Comparison of ENCODE assay signal across 21 cellular contexts in genomic region chr13:21006141-21007005, GRCh38. TPM values are rescaled to one million over a fixed set of nuclear protein-coding genes. Genes with fewer than 3 reads are reported as not detected.
A peak's percentile ranks its signal among the peaks of the same experiment; 100 is the strongest.
DNase-seq lines count a peak whose midpoint lies in the region; FAIRE-seq and TF ChIP-seq lines count a peak whose summit lies in the region.
"Had no signal": no experiment of that assay in that cellular context is flagged by ENCODE, and none has a peak within 500 bp of the region (broad histone marks: within the 10 kb centered on the region; RNA-seq: fewer than 3 reads in every experiment).

No MANE protein-coding gene starts in this region.

- no peak overlapping the region for H2BK20ac ChIP-seq in H1 (ENCODE audit: low read length)

- H2BK5ac ChIP-seq in H1 (ENCODE audit: low read depth, low read length), result 0 out of 2 replicates have a peak overlapping the region, but pooled peaks have one; percentile 8

- H3K27ac ChIP-seq in H1 (ENCODE audit: low read depth, low read length) (no peak overlapping the region), muscle layer of colon (ENCODE audit: low read depth, low read length) (peak overlapping the region; percentile 13), thyroid gland (peak overlapping the region; percentile 34 to 52 (median 35))
- H3K27ac ChIP-seq: HL-60, ovary had no signal

- no peaks in the 10 kb centered on the region for H3K36me3 ChIP-seq in H1 (ENCODE audit: control insufficient read depth in 2 of 4, insufficient read depth in 4 of 4, low read length in 3 of 4)
- no peaks in the 10 kb centered on the region for H3K36me3 ChIP-seq in muscle layer of colon (ENCODE audit: insufficient read depth, low read length)
- no peaks in the 10 kb centered on the region for H3K36me3 ChIP-seq in thyroid gland
- H3K36me3 ChIP-seq: ovary had no signal

- no peak overlapping the region for H4K8ac ChIP-seq in H1 (ENCODE audit: extremely low read depth, insufficient read depth, low read length)

- H3K23ac ChIP-seq in H1 (ENCODE audit: insufficient read length), result no peak overlapping the region

- H2BK12ac ChIP-seq in H1 (ENCODE audit: low read depth, low read length), result no peak overlapping the region

- H3K14ac ChIP-seq in H1 (ENCODE audit: insufficient read length), result no peak overlapping the region

- no peak overlapping the region for H3K18ac ChIP-seq in H1 (ENCODE audit: extremely low read depth, low read length)

- TF ChIP-seq POLR2A in H1 (IDR thresholded peaks at IDR 0.05; ENCODE audit: control extremely low read depth in 1 of 2, low read depth in 2 of 2, low read length in 2 of 2) (no peak), thyroid gland (IDR thresholded peaks at IDR 0.05) (no peak)

- CTCF ChIA-PET in H1 (lab: Charles Lee; ENCODE audit: partially characterized antibody), result interaction anchor here (0.5 to 2.4 kb wide), 5 partner anchors 10 to 185 kb away, joined by 3 to 6 read pairs (median 3); no protein-coding TSS in a partner anchor

- H3K9ac ChIP-seq in H1 (replicated peaks in 1 of 4; ENCODE audit: extremely low read depth in 1 of 4, low read depth in 3 of 4, low read length in 3 of 4), result no peak overlapping the region
- no peak overlapping the region for H3K9ac ChIP-seq in muscle layer of colon (ENCODE audit: low read length)

- FAIRE-seq in H1 (lab: Jason Lieb, UNC), result no peak
- FAIRE-seq: K562, kidney, urothelium cell line had no signal

- no peak overlapping the region for H2BK120ac ChIP-seq in H1 (replicated peaks; ENCODE audit: low read depth, low read length)

- no peak overlapping the region for H4K91ac ChIP-seq in H1 (replicated peaks; ENCODE audit: insufficient read length, low read length)

- H3K27me3 ChIP-seq in H1 (replicated peaks in 1 of 4; ENCODE audit: control insufficient read depth in 3 of 4, extremely low read depth in 1 of 4, insufficient read depth in 3 of 4, low read length in 3 of 4) (no peaks in the 10 kb centered on the region), muscle layer of colon (ENCODE audit: control insufficient read depth in 1 of 2, insufficient read depth in 2 of 2, low read length in 2 of 2) (no peaks in the 10 kb centered on the region), thyroid gland (no peaks in the 10 kb centered on the region)
- H3K27me3 ChIP-seq: dorsolateral prefrontal cortex, ovary had no signal

- H2AFZ ChIP-seq in H1 (ENCODE audit: low read length), result no peak overlapping the region

- H3K79me1 ChIP-seq in H1 (ENCODE audit: low read depth, low read length), result peaks cover 9% of the 10 kb centered on the region

- H3K56ac ChIP-seq in H1 (replicated peaks; ENCODE audit: insufficient read length, low read depth, low read length), result no peak overlapping the region

- no peak overlapping the region for H2BK15ac ChIP-seq in H1 (ENCODE audit: low read length)

- no peak for TF ChIP-seq EP300 in H1 (IDR thresholded peaks at IDR 0.05; ENCODE audit: borderline replicate concordance in 1 of 2, low read depth in 2 of 2, low read length in 2 of 2)

- intact Hi-C loops in thyroid gland (cut with DNase I), result no loop called here

- peak; percentile 30 for DNase-seq in NCI-H2171 treated with DMSO at 0.1 percent for 48 hours (lab: John Stamatoyannopoulos, UW)
- no peak for DNase-seq in NCI-H2171 (lab: John Stamatoyannopoulos, UW)
- no peak for DNase-seq in H1 (ENCODE audit: low read depth in 1 of 2, low spot score in 2 of 2)
- DNase-seq in thyroid gland, result no peak
- no peak for DNase-seq in NCI-H146 (lab: John Stamatoyannopoulos, UW)
- DNase-seq in T-helper 9 cell, result no peak
- DNase-seq in NCI-H146 treated with DMSO at 0.1 percent for 48 hours (lab: John Stamatoyannopoulos, UW; ENCODE audit: unreplicated experiment), result no peak
- DNase-seq: 8988T; activated CD4-positive, alpha-beta T cell treated with anti-CD3 and anti-CD28 coated beads for 4 hours; activated naive CD4-positive, alpha-beta T cell treated with anti-CD3 and anti-CD28 coated beads, Interleukin-2, amount 50 U/mL, for 16 hours; kidney; mucosa of descending colon; NCI-H1048; ovary; SIG-M5 had no signal

- H3K4me3 ChIP-seq in H1 (ENCODE audit: extremely low read depth in 1 of 4, insufficient read depth in 2 of 4, low read depth in 3 of 4, low read length in 4 of 4) (no peak overlapping the region), muscle layer of colon (ENCODE audit: low read depth in 1 of 2, low read length in 2 of 2) (no peak overlapping the region), thyroid gland (replicated peaks in 1 of 3) (no peak overlapping the region)
- H3K4me3 ChIP-seq: dorsolateral prefrontal cortex, K562, mucosa of descending colon, ovary, smooth muscle cell had no signal

- H3K4ac ChIP-seq in H1 (replicated peaks; ENCODE audit: insufficient read length, low read depth, low read length), result no peak overlapping the region

- no peak overlapping the region for H4K5ac ChIP-seq in H1 (ENCODE audit: insufficient read length, low read depth, low read length)

- H3K79me2 ChIP-seq in H1 (ENCODE audit: control insufficient read depth in 1 of 2, insufficient read depth in 2 of 2, low read length in 2 of 2), result peaks cover 6 to 87% of the 10 kb centered on the region in 2 experiments; a peak in 3 of 4 replicates

- no peak overlapping the region for H3K4me2 ChIP-seq in H1 (ENCODE audit: insufficient read depth in 1 of 2, low read depth in 2 of 2, low read length in 2 of 2)
- H3K4me2 ChIP-seq: smooth muscle cell had no signal

- POLR2A ChIA-PET in H1 (lab: Charles Lee; ENCODE audit: partially characterized antibody), result interaction anchor here (0.8 to 1.1 kb wide), 4 partner anchors 11 to 55 kb away, joined by 3 read pairs; partner anchors contain the start of gene LATS2

- no peaks in the 10 kb centered on the region for H3K9me3 ChIP-seq in H1 (ENCODE audit: insufficient read depth in 2 of 2, low read depth in 1 of 2, low read length in 1 of 2)
- no peaks in the 10 kb centered on the region for H3K9me3 ChIP-seq in muscle layer of colon (ENCODE audit: low read length)
- H3K9me3 ChIP-seq in thyroid gland, result no peaks in the 10 kb centered on the region
- H3K9me3 ChIP-seq: mucosa of descending colon had no signal

- H2AK5ac ChIP-seq in H1 (ENCODE audit: low read depth, low read length), result no peak overlapping the region

- peaks cover 12% of the 10 kb centered on the region in 2 experiments for H4K20me1 ChIP-seq in H1 (replicated peaks in 1 of 2; ENCODE audit: control insufficient read depth in 1 of 2, insufficient read depth in 2 of 2, low read length in 2 of 2)

- WGBS in H1 (ENCODE audit: extremely low coverage in 1 of 2, insufficient coverage in 1 of 2, insufficient read length in 1 of 2, insufficient replicate concordance in 2 of 2, low coverage in 1 of 2, low lambda C conversion rate in 2 of 2, missing lambda C conversion rate in 1 of 2), 2 experiments, result 92% methylated on average over 11 of the region's 11 CpGs; no CpG with 5 or more reads in 1 of the 2 experiments
- 53 to 59% methylated on average over 11 of the region's 11 CpGs for WGBS in thyroid gland, 2 donors

- TF ChIP-seq RAD21 in H1 (IDR thresholded peaks at IDR 0.05 in 1 of 2, conservative IDR thresholded peaks at IDR 0.05 in 1 of 2; ENCODE audit: low read depth in 2 of 2, low read length in 2 of 2), result no peak

- no peaks in the 10 kb centered on the region for H3K23me2 ChIP-seq in H1 (ENCODE audit: low read depth, low read length)

- H3K4me1 ChIP-seq in H1 (replicated peaks in 1 of 4; ENCODE audit: control insufficient read depth in 3 of 4, insufficient read depth in 4 of 4, low read length in 3 of 4) (peaks cover 0 to 3% (median 0%) of the 10 kb centered on the region in 4 experiments; a peak in 2 of 7 replicates), muscle layer of colon (ENCODE audit: insufficient read depth, low read length) (peaks cover 33% of the 10 kb centered on the region), thyroid gland (peaks cover 34 to 57% of the 10 kb centered on the region in 2 donors)

- no peak for TF ChIP-seq CTCF in H1 (IDR thresholded peaks at IDR 0.05; ENCODE audit: control extremely low read depth in 1 of 3, insufficient read depth in 1 of 3, low read depth in 1 of 3, low read length in 3 of 3)
- no peak for TF ChIP-seq CTCF in thyroid gland (IDR thresholded peaks at IDR 0.05)

TF ChIP-seq in H1, 55 proteins besides CTCF, POLR2A, EP300 and RAD21 (continues in another document):
- TF ChIP-seq HDAC2 (IDR thresholded peaks at IDR 0.05; ENCODE audit: borderline replicate concordance in 1 of 2, low read depth in 2 of 2, low read length in 2 of 2) (no peak), SRF (IDR thresholded peaks at IDR 0.05; ENCODE audit: low read depth, low read length) (no peak), MAFK (IDR thresholded peaks at IDR 0.05; ENCODE audit: low read depth, low read length) (no peak), EGR1 (IDR thresholded peaks at IDR 0.05; ENCODE audit: borderline replicate concordance, low read depth, low read length) (no peak), KDM1A (IDR thresholded peaks at IDR 0.05; ENCODE audit: borderline replicate concordance, low read length) (no peak), SP4 (IDR thresholded peaks at IDR 0.05; ENCODE audit: low read length) (no peak), TAF7 (optimal IDR thresholded peaks at IDR 0.05; ENCODE audit: borderline replicate concordance, low read depth, low read length) (no peak), BACH1 (IDR thresholded peaks at IDR 0.05; ENCODE audit: low read length) (no peak)
- TF ChIP-seq, protein P1, sequence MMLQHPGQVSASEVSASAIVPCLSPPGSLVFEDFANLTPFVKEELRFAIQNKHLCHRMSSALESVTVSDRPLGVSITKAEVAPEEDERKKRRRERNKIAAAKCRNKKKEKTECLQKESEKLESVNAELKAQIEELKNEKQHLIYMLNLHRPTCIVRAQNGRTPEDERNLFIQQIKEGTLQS (IDR thresholded peaks at IDR 0.05; ENCODE audit: insufficient read depth, low read depth, low read length), result no peak
- TF ChIP-seq, protein P2, sequence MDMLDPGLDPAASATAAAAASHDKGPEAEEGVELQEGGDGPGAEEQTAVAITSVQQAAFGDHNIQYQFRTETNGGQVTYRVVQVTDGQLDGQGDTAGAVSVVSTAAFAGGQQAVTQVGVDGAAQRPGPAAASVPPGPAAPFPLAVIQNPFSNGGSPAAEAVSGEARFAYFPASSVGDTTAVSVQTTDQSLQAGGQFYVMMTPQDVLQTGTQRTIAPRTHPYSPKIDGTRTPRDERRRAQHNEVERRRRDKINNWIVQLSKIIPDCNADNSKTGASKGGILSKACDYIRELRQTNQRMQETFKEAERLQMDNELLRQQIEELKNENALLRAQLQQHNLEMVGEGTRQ (IDR thresholded peaks at IDR 0.05; ENCODE audit: low read length), result no peak

RNA-seq across cellular contexts. Expression of gene LATS2, which starts 55.0 kb away (rescaled TPM):
- total RNA-seq in H1 (2021; fragmentation: NEBNext Ultra II Directional; extraction: Animal tissue kit (Norgen Biotek cat#: 25700)), result 26.2 and 26.5 TPM in 2 replicates
- polyA plus RNA-seq in H1 (2011; rRNA removed), result 8.3 and 10.8 TPM in 2 replicates
- 10.7 TPM for polyA plus RNA-seq in H1 (2011; cell fraction: cytosol; rRNA removed)
- polyA plus RNA-seq in H1 (2011; cell fraction: nucleus; rRNA removed), result 17.0 TPM
- polyA plus RNA-seq in H1 (2012, experiment 1 of 2), result 10.4 to 14.1 TPM (median 13.4 TPM) in 4 replicates
- polyA plus RNA-seq in H1 (2012, experiment 2 of 2), result 4.8 TPM
- 8.5 TPM for polyA plus RNA-seq in H1 (2013, experiment 1 of 2)
- 8.7 TPM for polyA plus RNA-seq in H1 (2013, experiment 2 of 2)
- 11.9 and 13.9 TPM in 2 replicates for polyA minus RNA-seq in H1 (2011; rRNA and poly(A)+ RNA removed)
- 15.9 TPM for polyA minus RNA-seq in H1 (2011; cell fraction: cytosol; rRNA and poly(A)+ RNA removed)
- 15.9 TPM for polyA minus RNA-seq in H1 (2011; cell fraction: nucleus; rRNA and poly(A)+ RNA removed)
- 10 to 100 TPM; 33.0 to 69.6 (median 37.5) TPM for total RNA-seq in thyroid gland
